In the genomic region with DNA sequence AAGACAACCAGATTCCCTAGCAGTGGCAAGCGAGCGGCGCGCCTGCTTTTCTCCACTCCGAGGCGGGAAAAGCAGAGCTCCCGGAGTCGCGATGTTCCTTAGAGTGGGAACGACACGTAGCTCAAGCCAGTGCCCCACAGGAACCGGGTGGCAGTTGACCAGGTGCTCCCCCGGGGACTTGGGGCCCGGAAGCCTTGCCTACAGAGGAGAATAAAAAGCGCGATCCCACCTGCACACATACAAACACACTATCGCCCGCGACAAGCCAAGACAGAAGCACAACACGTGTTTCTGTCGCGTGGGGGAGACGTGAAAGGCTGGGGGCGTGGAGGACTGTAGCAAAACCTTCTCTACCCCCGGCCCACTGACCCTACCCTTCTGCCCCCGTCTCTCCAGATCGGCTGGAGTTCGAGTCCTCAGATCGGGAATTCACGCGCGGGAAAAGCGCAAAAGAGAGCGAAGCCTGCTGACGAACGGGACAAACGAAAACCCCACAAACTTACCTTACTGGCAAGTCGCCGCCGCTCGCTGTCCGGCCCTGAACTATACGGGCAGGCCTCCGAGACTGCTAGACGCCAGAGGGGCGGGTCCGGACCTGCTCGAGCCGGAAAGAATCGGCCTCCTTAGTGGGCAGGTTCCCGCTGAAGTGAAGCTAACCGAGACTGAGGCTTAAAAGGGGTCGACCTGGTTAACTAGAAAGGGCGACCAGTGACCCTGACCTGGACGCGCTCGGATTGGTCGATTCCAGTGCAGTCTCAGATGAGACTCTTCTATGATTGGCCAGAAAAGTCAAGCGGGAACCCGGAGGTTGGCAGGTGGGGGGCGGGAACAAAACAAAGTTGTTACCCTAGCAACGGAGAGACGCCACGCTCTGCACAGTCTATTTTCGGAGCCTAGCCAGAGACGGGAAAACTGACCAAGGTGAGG, we compare ENCODE assay signal across 9 cellular contexts. TPM values are rescaled to one million over a fixed set of nuclear protein-coding genes. Genes with fewer than 3 reads are reported as not detected.
DNase-seq lines count a peak whose midpoint lies in the region; ATAC-seq and TF ChIP-seq lines count a peak whose summit lies in the region.
"Had no signal": no experiment of that assay in that cellular context is flagged by ENCODE, and none has a peak within 500 bp of the region (broad histone marks: within the 10 kb centered on the region; RNA-seq: fewer than 3 reads in every experiment).

DNAAF6 (plus strand) TSS at position 842 of the 927 bp plus-strand sequence. CDS start 6,265 bp downstream, outside the sequence.
NUP62CL (minus strand) TSS at position 664 of the 927 bp plus-strand sequence. CDS start 31,287 bp downstream, outside the sequence.

- peak; percentile 98 for ATAC-seq in GM21723 (IDR thresholded peaks at IDR 0.05; ENCODE audit: unreplicated experiment)
- peak; percentile 94 for ATAC-seq in left ventricle myocardium superior

- H3K36me3 ChIP-seq in KMS-11 (ENCODE audit: insufficient read depth) (no peaks in the 10 kb centered on the region), SK-N-MC (ENCODE audit: insufficient read depth, low read length) (no peaks in the 10 kb centered on the region)

- H3K9ac ChIP-seq in KMS-11 (peak within 1 kb of the TSS; percentile 81), SK-N-MC (ENCODE audit: insufficient read length) (peak within 1 kb of the TSS; percentile 43)

- peak within 1 kb of the TSS; percentile 86 for H3K4me3 Mint-ChIP-seq in activated naive CD8-positive, alpha-beta T cell treated with anti-CD3 and anti-CD28 coated beads for 36 hours

- H3K9me3 Mint-ChIP-seq in activated naive CD8-positive, alpha-beta T cell treated with anti-CD3 and anti-CD28 coated beads for 36 hours: no peaks in the 10 kb centered on the region

- H3K4me1 ChIP-seq in KMS-11 (ENCODE audit: low read depth, poor library complexity, severe bottlenecking): no peaks in the 10 kb centered on the region

- H3K27ac ChIP-seq in KMS-11 (peak within 1 kb of the TSS; percentile 54), SK-N-MC (no peak within 1 kb of the TSS)
- H3K27ac ChIP-seq: VCaP had no signal

- peaks cover 4% of the 10 kb centered on the region for H3K4me1 Mint-ChIP-seq in activated naive CD8-positive, alpha-beta T cell treated with anti-CD3 and anti-CD28 coated beads for 36 hours

- H3K27ac Mint-ChIP-seq in activated naive CD8-positive, alpha-beta T cell treated with anti-CD3 and anti-CD28 coated beads for 36 hours: peak within 1 kb of the TSS; percentile 44

- H3K27me3 Mint-ChIP-seq in activated naive CD8-positive, alpha-beta T cell treated with anti-CD3 and anti-CD28 coated beads for 36 hours: no peaks in the 10 kb centered on the region

- H3K9me3 ChIP-seq in SK-N-MC (ENCODE audit: low read depth, low read length): no peaks in the 10 kb centered on the region

- no peaks in the 10 kb centered on the region for H4K20me1 ChIP-seq in KMS-11 (ENCODE audit: insufficient read depth)

- no peak within 1 kb of the TSS for H3K4me3 ChIP-seq in KMS-11 (IDR thresholded peaks at IDR 0.05; ENCODE audit: insufficient read depth, low read depth, low read length)
- H3K4me3 ChIP-seq in SK-N-MC: peak within 1 kb of the TSS; percentile 77

- peak within 1 kb of the TSS; percentile 52 for H3K4me2 ChIP-seq in KMS-11

- H3K27me3 ChIP-seq in KMS-11 (ENCODE audit: insufficient read depth, low read depth): no peaks in the 10 kb centered on the region

- peak within 1 kb of the TSS; percentile 92 for H2AFZ ChIP-seq in KMS-11 (ENCODE audit: low read depth)

- no peaks in the 10 kb centered on the region for H3K79me2 ChIP-seq in KMS-11 (ENCODE audit: insufficient read depth, low read depth)

- intact Hi-C loops in left ventricle myocardium superior (cut with micrococcal nuclease): no loop called here

- H3K36me3 Mint-ChIP-seq in activated naive CD8-positive, alpha-beta T cell treated with anti-CD3 and anti-CD28 coated beads for 36 hours: no peaks in the 10 kb centered on the region

- no peak for TF ChIP-seq CTCF in KMS-11 (conservative IDR thresholded peaks at IDR 0.05; ENCODE audit: low read depth, low read length)

- peak; percentile 14 for DNase-seq in D341Med (ENCODE audit: low spot score)
- DNase-seq in SK-N-MC (ENCODE audit: low read depth, low spot score): no peak
- peak; percentile 69 for DNase-seq in activated naive CD8-positive, alpha-beta T cell treated with anti-CD3 and anti-CD28 coated beads for 36 hours
- peak; percentile 63 for DNase-seq in left ventricle myocardium superior
- peak; percentile 72 for DNase-seq in renal cortical epithelial cell (ENCODE audit: low read depth)
- no peak for DNase-seq in GOT3 (lab: John Stamatoyannopoulos, UW)

RNA-seq across cellular contexts. Expression of gene DNAAF6, which starts in this region (rescaled TPM):
- not detected for total RNA-seq in activated naive CD8-positive, alpha-beta T cell treated with anti-CD3 and anti-CD28 coated beads for 36 hours
- total RNA-seq in left ventricle myocardium superior: not detected
- not detected in 2 replicates for total RNA-seq in renal cortical epithelial cell

RNA-seq across cellular contexts. Expression of gene NUP62CL, which starts in this region (rescaled TPM):
- total RNA-seq in activated naive CD8-positive, alpha-beta T cell treated with anti-CD3 and anti-CD28 coated beads for 36 hours: 1 to 10 TPM; 2.5 to 3.6 TPM
- 2.2 TPM for total RNA-seq in left ventricle myocardium superior
- total RNA-seq in renal cortical epithelial cell: 2.4 and 5.6 TPM in 2 replicates

Comparison
In these comparisons a context has a peak if more than half of its experiments do, and no peak if none do; other contexts are left out.
1. DNase-seq: peak in D341Med (single experiment), activated naive CD8-positive, alpha-beta T cell treated with anti-CD3 and anti-CD28 coated beads for 36 hours (single experiment), left ventricle myocardium superior (single experiment) and renal cortical epithelial cell (single experiment); none in SK-N-MC (single experiment) and GOT3 (single experiment).